Comparison of ENCODE assay signal across 8 cellular contexts in the genomic region with DNA sequence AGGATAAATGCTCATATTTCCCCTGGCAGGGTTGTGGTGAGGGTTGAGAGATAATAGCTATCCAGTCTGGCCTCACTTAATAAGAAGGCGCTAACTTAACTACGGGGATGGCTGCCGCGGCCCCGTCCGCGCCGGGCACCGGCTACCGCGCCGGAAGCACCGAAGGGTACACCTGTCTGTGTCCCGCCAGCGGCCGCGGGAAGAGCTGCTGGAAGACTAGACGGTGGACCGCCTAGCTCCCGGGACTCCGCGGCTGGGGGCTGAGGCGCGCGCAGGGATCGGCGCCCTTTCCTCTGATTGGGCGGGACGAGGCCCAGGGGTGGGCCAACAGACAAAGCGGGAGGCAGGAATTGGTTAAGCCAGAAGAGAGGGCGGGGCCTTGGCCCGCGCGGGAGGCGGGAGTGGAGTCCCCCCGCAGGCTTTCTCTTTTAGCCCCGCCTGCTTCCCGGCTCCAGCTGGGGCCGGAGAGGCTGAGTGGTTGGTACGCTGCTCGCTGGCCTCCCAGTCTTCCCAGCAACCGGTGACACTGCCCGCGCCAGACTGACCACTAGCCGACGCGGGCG. TPM values are rescaled to one million over a fixed set of nuclear protein-coding genes. Genes with fewer than 3 reads are reported as not detected.
A peak's percentile ranks its signal among the peaks of the same experiment; 100 is the strongest.
DNase-seq lines count a peak whose midpoint lies in the region; ATAC-seq and TF ChIP-seq lines count a peak whose summit lies in the region.

A gene (plus strand): TSS at position 431 of the 563 bp plus-strand sequence. CDS start 9,051 bp downstream, outside the sequence.

- TF ChIP-seq CTCF in AG09309 (IDR thresholded peaks at IDR 0.05; ENCODE audit: control insufficient read depth, insufficient read depth, low read depth, low read length, missing control alignments) (no peak), WI38 (IDR thresholded peaks at IDR 0.05; ENCODE audit: low read depth, low read length) (no peak), mammary epithelial cell (conservative IDR thresholded peaks at IDR 0.05 in 1 of 2, IDR thresholded peaks at IDR 0.05 in 1 of 2; ENCODE audit: extremely low read depth in 1 of 2, insufficient read depth in 1 of 2, low read depth in 1 of 2, low read length in 2 of 2) (no peak), smooth muscle cell (IDR thresholded peaks at IDR 0.05; ENCODE audit: borderline replicate concordance, insufficient read depth, poor library complexity, severe bottlenecking) (no peak)

- in situ Hi-C loops in mammary epithelial cell (cut with MboI; ENCODE audit: low sequenced_read_pairs in 2 of 2): no loop called here

- H3K36me3 ChIP-seq in mammary epithelial cell (ENCODE audit: insufficient read depth, low read length) (no peaks in the 10 kb centered on the region), smooth muscle cell (ENCODE audit: low read depth) (no peaks in the 10 kb centered on the region)

- H3K4me3 ChIP-seq in AG09309 (ENCODE audit: control insufficient read depth, low read depth, low read length): peak within 1 kb of the TSS; percentile 80
- peak within 1 kb of the TSS; percentile 79 for H3K4me3 ChIP-seq in WI38 (ENCODE audit: low read depth, low read length)
- H3K4me3 ChIP-seq in mammary epithelial cell (replicated peaks in 1 of 3; ENCODE audit: insufficient read depth in 1 of 3, low read depth in 2 of 3, low read length in 3 of 3): peak within 1 kb of the TSS; percentile 76 to 94 (median 89)
- H3K4me3 ChIP-seq in smooth muscle cell: peak within 1 kb of the TSS; percentile 89

- WGBS in mammary epithelial cell (ENCODE audit: low coverage, missing lambda C conversion rate): 4% methylated on average over 16 of the region's 48 CpGs
- WGBS in smooth muscle cell (ENCODE audit: low lambda C conversion rate): under 1% methylated on average over 46 of the region's 48 CpGs

- H3K4me1 ChIP-seq in mammary epithelial cell (ENCODE audit: insufficient read depth, low read length): peaks cover 31% of the 10 kb centered on the region
- H3K4me1 ChIP-seq in smooth muscle cell (ENCODE audit: low read depth): peaks cover 12% of the 10 kb centered on the region

- H3F3A ChIP-seq in smooth muscle cell (ENCODE audit: low read depth): peaks cover 5% of the 10 kb centered on the region

- H2AFZ ChIP-seq in mammary epithelial cell (ENCODE audit: low read depth, low read length): peak within 1 kb of the TSS; percentile 95
- H2AFZ ChIP-seq in smooth muscle cell (ENCODE audit: low read depth): peak within 1 kb of the TSS; percentile 86

- peak; percentile 90 for DNase-seq in AG09309 (ENCODE audit: low read depth)
- peak; percentile 97 for DNase-seq in NCI-H226
- peak; percentile 97 for DNase-seq in mammary epithelial cell
- peak; percentile 97 for DNase-seq in iPS-NIHi7 (ENCODE audit: extremely low spot score)
- DNase-seq in smooth muscle cell (lab: John Stamatoyannopoulos, UW; ENCODE audit: unreplicated experiment): peak; percentile 89

- H3K9ac ChIP-seq in mammary epithelial cell (ENCODE audit: insufficient read depth, low read length): peak within 1 kb of the TSS; percentile 95
- peak within 1 kb of the TSS; percentile 99 for H3K9ac ChIP-seq in smooth muscle cell (ENCODE audit: low read depth)

- H3K9me3 ChIP-seq in mammary epithelial cell (replicated peaks; ENCODE audit: insufficient read depth, low read length) (no peaks in the 10 kb centered on the region), smooth muscle cell (replicated peaks; ENCODE audit: low read depth) (no peaks in the 10 kb centered on the region)

- no TSS peak for BruUV-seq in mammary epithelial cell (replicated peaks; lab: Mats Ljungman, UMichigan)

- H3K79me2 ChIP-seq in mammary epithelial cell (ENCODE audit: insufficient read depth, low read length): peaks cover 40% of the 10 kb centered on the region
- peaks cover 39% of the 10 kb centered on the region for H3K79me2 ChIP-seq in smooth muscle cell (ENCODE audit: low read depth)

- dilution Hi-C loops in mammary epithelial cell (cut with HindIII; ENCODE audit: low sequenced_read_pairs): no loop called here

- H3K4me2 ChIP-seq in mammary epithelial cell (ENCODE audit: insufficient read depth, low read depth, low read length): peak within 1 kb of the TSS; percentile 95
- peak within 1 kb of the TSS; percentile 94 for H3K4me2 ChIP-seq in smooth muscle cell

- H3K27ac ChIP-seq in mammary epithelial cell (ENCODE audit: insufficient read depth, low read depth, low read length): peak within 1 kb of the TSS; percentile 87
- peak within 1 kb of the TSS; percentile 100 for H3K27ac ChIP-seq in smooth muscle cell (ENCODE audit: low read depth)

- intact Hi-C loops in mammary epithelial cell (cut with micrococcal nuclease): loop anchor here (1.0 kb wide), 1 partner anchor 69 kb away; no protein-coding TSS in a partner anchor

- H4K20me1 ChIP-seq in mammary epithelial cell (ENCODE audit: insufficient read depth, low read length) (no peaks in the 10 kb centered on the region), smooth muscle cell (ENCODE audit: low read depth) (peaks cover 33% of the 10 kb centered on the region)

- H3K27me3 ChIP-seq in mammary epithelial cell (ENCODE audit: insufficient read depth, low read length) (no peaks in the 10 kb centered on the region), smooth muscle cell (ENCODE audit: low read depth) (peaks cover 3% of the 10 kb centered on the region)

- peak; percentile 79 for ATAC-seq in GM19023 (IDR thresholded peaks at IDR 0.05; ENCODE audit: unreplicated experiment)
- ATAC-seq in HG03196 (IDR thresholded peaks at IDR 0.05; ENCODE audit: unreplicated experiment): peak; percentile 88

- CTCF ChIA-PET in mammary epithelial cell (lab: Charles Lee; ENCODE audit: low non-redundant PET): interaction anchor here (0.7 kb wide), 1 partner anchor 22 kb away, joined by 4 read pairs; no protein-coding TSS in a partner anchor

RNA-seq across cellular contexts. Expression of the gene that starts here (rescaled TPM):
- total RNA-seq in mammary epithelial cell (10 to 100 TPM; 20.5 to 22.5 TPM), smooth muscle cell (22.6 and 28.7 TPM in 2 replicates)
- polyA plus RNA-seq in mammary epithelial cell (21.6 TPM), smooth muscle cell (20.1 and 25.8 TPM in 2 replicates)
- 27.4 TPM for polyA minus RNA-seq in mammary epithelial cell

Comparison
In these comparisons a context has a peak if more than half of its experiments do, and no peak if none do; other contexts are left out.
1. Peak in every context shown above with its lines: DNase-seq, ATAC-seq, H3K4me3 ChIP-seq and H3K27ac ChIP-seq.